Comparison of ENCODE assay signal across 1 cellular context in genomic region chr7:55063633-55064032, GRCh38.
TF ChIP-seq lines count a peak whose summit lies in the region.

No MANE protein-coding gene starts in this region.

TF ChIP-seq in HepG2, 621 proteins besides CTCF, POLR2A, EP300 and RAD21:
- TF ChIP-seq ZNF589 (CRISPR knock-in tag; conservative IDR thresholded peaks at IDR 0.05) (no peak), ZNF225 (CRISPR knock-in tag; IDR thresholded peaks at IDR 0.05) (no peak), FOXP4 (CRISPR knock-in tag; IDR thresholded peaks at IDR 0.05) (no peak)
